Comparison of ENCODE assay signal across 10 cellular contexts in genomic region chr19:10551006-10551405, GRCh38. TPM values are rescaled to one million over a fixed set of nuclear protein-coding genes. Genes with fewer than 3 reads are reported as not detected.
DNase-seq lines count a peak whose midpoint lies in the region; ATAC-seq and TF ChIP-seq lines count a peak whose summit lies in the region.
"Not testable (repeated sequence)": the region's sequence is repeated elsewhere in the genome, so short reads cannot be mapped to it uniquely, and the experiment has no call there.
"Had no signal": no experiment of that assay in that cellular context is flagged by ENCODE, and none has a peak within 500 bp of the region (broad histone marks: within the 10 kb centered on the region; RNA-seq: fewer than 3 reads in every experiment).

No MANE protein-coding gene starts in this region.

- H3K4me3 ChIP-seq in BLaER1, GM23338: not testable (repeated sequence)

- H3K27ac Mint-ChIP-seq in GM23338 = not testable (repeated sequence)
- H3K27ac Mint-ChIP-seq in T-helper 17 cell = peak overlapping the region; percentile 16
- H3K27ac Mint-ChIP-seq in activated T-cell treated with anti-CD3 and anti-CD28 coated beads, Interleukin-2, amount 50 U/mL, for 24 hours = peak overlapping the region; percentile 71
- H3K27ac Mint-ChIP-seq in activated naive CD4-positive, alpha-beta T cell treated with anti-CD3 and anti-CD28 coated beads, Interleukin-2, amount 50 U/mL, for 24 hours = peak overlapping the region; percentile 76
- H3K27ac Mint-ChIP-seq in effector memory CD8-positive, alpha-beta T cell = peak overlapping the region; percentile 93 to 94
- H3K27ac Mint-ChIP-seq in naive thymus-derived CD8-positive, alpha-beta T cell = peak overlapping the region in 7 of 10 donors; percentile 41 to 95 (median 49)
- peak overlapping the region; percentile 52 for H3K27ac Mint-ChIP-seq in stimulated activated effector memory CD8-positive, alpha-beta T cell treated with anti-CD3 and anti-CD28 coated beads, Interleukin-12 subunit alpha, Interleukin-12 subunit beta, amount 100 ng/mL, for 72 hours

- H3K36me3 ChIP-seq in BLaER1 = peaks cover 92% of the 10 kb centered on the region
- H3K36me3 ChIP-seq in GM23338 (ENCODE audit: insufficient read depth) = peaks cover 16% of the 10 kb centered on the region; the same call in 1 of the 2 replicates

- not testable (repeated sequence) for H2AFZ ChIP-seq in GM23338

- H3K27ac ChIP-seq in BLaER1 (peak overlapping the region; percentile 38; the same call in 1 of the 2 replicates), GM23338 (ENCODE audit: low read depth) (0 out of 2 replicates have a peak overlapping the region, but pooled peaks have one; percentile 14)

- not testable (repeated sequence) for DNase-seq in GM23338 (ENCODE audit: low spot score); T-helper 17 cell; activated T-cell treated with anti-CD3 and anti-CD28 coated beads, Interleukin-2, amount 50 U/mL, for 24 hours; effector memory CD8-positive, alpha-beta T cell; naive thymus-derived CD8-positive, alpha-beta T cell; stimulated activated effector memory CD8-positive, alpha-beta T cell treated with anti-CD3 and anti-CD28 coated beads, Interleukin-12 subunit alpha, Interleukin-12 subunit beta, amount 100 ng/mL, for 72 hours (ENCODE audit: low spot score in 2 of 2)

- not testable (repeated sequence) for TF ChIP-seq CTCF in GM23338 (conservative IDR thresholded peaks at IDR 0.05; ENCODE audit: low read depth in 2 of 2)

- H3K9me3 ChIP-seq in BLaER1; T-helper 17 cell (ENCODE audit: control insufficient read depth, low read length, poor library complexity, severe bottlenecking): not testable (repeated sequence)

- H3K9me3 Mint-ChIP-seq in GM23338; activated T-cell treated with anti-CD3 and anti-CD28 coated beads, Interleukin-2, amount 50 U/mL, for 24 hours; activated naive CD4-positive, alpha-beta T cell treated with anti-CD3 and anti-CD28 coated beads, Interleukin-2, amount 50 U/mL, for 24 hours; effector memory CD8-positive, alpha-beta T cell; naive thymus-derived CD8-positive, alpha-beta T cell; stimulated activated effector memory CD8-positive, alpha-beta T cell treated with anti-CD3 and anti-CD28 coated beads, Interleukin-12 subunit alpha, Interleukin-12 subunit beta, amount 100 ng/mL, for 72 hours: not testable (repeated sequence)

- not testable (repeated sequence) for H3K79me2 ChIP-seq in GM23338 (replicated peaks; ENCODE audit: insufficient read depth)

- peaks cover 21% of the 10 kb centered on the region; the same call in 1 of the 2 replicates for H4K20me1 ChIP-seq in BLaER1
- H4K20me1 ChIP-seq in GM23338 (replicated peaks; ENCODE audit: insufficient read depth) = not testable (repeated sequence)

- not testable (repeated sequence) for H3K27me3 ChIP-seq in BLaER1; GM23338 (ENCODE audit: insufficient read depth)

- H3K4me1 ChIP-seq in BLaER1 = peaks cover 58% of the 10 kb centered on the region
- H3K4me1 ChIP-seq in GM23338 (ENCODE audit: insufficient read depth) = not testable (repeated sequence)

- not testable (repeated sequence) for H3K4me2 ChIP-seq in BLaER1, GM23338

- POLR2A ChIA-PET in naive thymus-derived CD8-positive, alpha-beta T cell (lab: Charles Lee) = interaction anchor here (1.1 to 8.1 kb wide), 4 partner anchors 10 to 73 kb away, joined by 3 to 159 read pairs (median 20); partner anchors contain the start of genes CDKN2D and KRI1

- ATAC-seq in GM23338; T-helper 17 cell; effector memory CD8-positive, alpha-beta T cell (replicated peaks); naive thymus-derived CD8-positive, alpha-beta T cell; stimulated activated effector memory CD8-positive, alpha-beta T cell treated with anti-CD3 and anti-CD28 coated beads, Interleukin-12 subunit alpha, Interleukin-12 subunit beta, amount 100 ng/mL, for 72 hours: not testable (repeated sequence)

- not testable (repeated sequence) for H3K9me2 ChIP-seq in GM23338 (ENCODE audit: insufficient read depth)

- not testable (repeated sequence) for H3K4me3 Mint-ChIP-seq in GM23338; T-helper 17 cell; activated T-cell treated with anti-CD3 and anti-CD28 coated beads, Interleukin-2, amount 50 U/mL, for 24 hours; activated naive CD4-positive, alpha-beta T cell treated with anti-CD3 and anti-CD28 coated beads, Interleukin-2, amount 50 U/mL, for 24 hours; stimulated activated effector memory CD8-positive, alpha-beta T cell treated with anti-CD3 and anti-CD28 coated beads, Interleukin-12 subunit alpha, Interleukin-12 subunit beta, amount 100 ng/mL, for 72 hours
- peak overlapping the region in 1 of 2 donors; percentile 22 for H3K4me3 Mint-ChIP-seq in effector memory CD8-positive, alpha-beta T cell
- H3K4me3 Mint-ChIP-seq in naive thymus-derived CD8-positive, alpha-beta T cell = peak overlapping the region in 2 of 10 donors; percentile 26 to 49

- H3K36me3 Mint-ChIP-seq in GM23338 (ENCODE audit: low read depth) = peaks cover 80% of the 10 kb centered on the region
- H3K36me3 Mint-ChIP-seq in T-helper 17 cell (ENCODE audit: low read depth); activated naive CD4-positive, alpha-beta T cell treated with anti-CD3 and anti-CD28 coated beads, Interleukin-2, amount 50 U/mL, for 24 hours: not testable (repeated sequence)
- peaks cover 85% of the 10 kb centered on the region for H3K36me3 Mint-ChIP-seq in activated T-cell treated with anti-CD3 and anti-CD28 coated beads, Interleukin-2, amount 50 U/mL, for 24 hours (ENCODE audit: low read depth)
- H3K36me3 Mint-ChIP-seq in effector memory CD8-positive, alpha-beta T cell (ENCODE audit: insufficient read depth) = peaks cover 80% of the 10 kb centered on the region
- H3K36me3 Mint-ChIP-seq in naive thymus-derived CD8-positive, alpha-beta T cell = peaks cover 0 to 69% (median 8%) of the 10 kb centered on the region in 3 donors
- peaks cover 96% of the 10 kb centered on the region for H3K36me3 Mint-ChIP-seq in stimulated activated effector memory CD8-positive, alpha-beta T cell treated with anti-CD3 and anti-CD28 coated beads, Interleukin-12 subunit alpha, Interleukin-12 subunit beta, amount 100 ng/mL, for 72 hours

- not testable (repeated sequence) for H3K4me1 Mint-ChIP-seq in GM23338
- H3K4me1 Mint-ChIP-seq in T-helper 17 cell = peaks cover 22% of the 10 kb centered on the region
- H3K4me1 Mint-ChIP-seq in activated T-cell treated with anti-CD3 and anti-CD28 coated beads, Interleukin-2, amount 50 U/mL, for 24 hours (ENCODE audit: low read depth) = peaks cover 49% of the 10 kb centered on the region
- H3K4me1 Mint-ChIP-seq in activated naive CD4-positive, alpha-beta T cell treated with anti-CD3 and anti-CD28 coated beads, Interleukin-2, amount 50 U/mL, for 24 hours = peaks cover 47% of the 10 kb centered on the region
- peaks cover 34 to 37% of the 10 kb centered on the region in 2 donors for H3K4me1 Mint-ChIP-seq in effector memory CD8-positive, alpha-beta T cell (ENCODE audit: low read depth in 2 of 2)
- peaks cover 15 to 62% (median 50%) of the 10 kb centered on the region in 4 donors for H3K4me1 Mint-ChIP-seq in naive thymus-derived CD8-positive, alpha-beta T cell
- H3K4me1 Mint-ChIP-seq in stimulated activated effector memory CD8-positive, alpha-beta T cell treated with anti-CD3 and anti-CD28 coated beads, Interleukin-12 subunit alpha, Interleukin-12 subunit beta, amount 100 ng/mL, for 72 hours = peaks cover 41% of the 10 kb centered on the region

- H3K27me3 Mint-ChIP-seq in GM23338 (ENCODE audit: insufficient read depth, low read depth, poor library complexity) = peaks cover 24% of the 10 kb centered on the region
- H3K27me3 Mint-ChIP-seq in T-helper 17 cell; activated T-cell treated with anti-CD3 and anti-CD28 coated beads, Interleukin-2, amount 50 U/mL, for 24 hours; activated naive CD4-positive, alpha-beta T cell treated with anti-CD3 and anti-CD28 coated beads, Interleukin-2, amount 50 U/mL, for 24 hours; effector memory CD8-positive, alpha-beta T cell; naive thymus-derived CD8-positive, alpha-beta T cell: not testable (repeated sequence)

- H3F3A ChIP-seq in GM23338 (replicated peaks; ENCODE audit: low read depth) = peaks cover 30% of the 10 kb centered on the region

- H3K9ac ChIP-seq in BLaER1 = not testable (repeated sequence)

RNA-seq across cellular contexts. Expression of gene ATG4D, which starts 7.3 kb away (rescaled TPM):
- total RNA-seq in GM23338 (2014; rRNA removed; shearing (Covaris generic)) = 53.2 and 55.5 TPM in 2 replicates
- 15.1 and 19.1 TPM in 2 replicates for polyA plus RNA-seq in GM23338 (2016; fragmentation: Nextera tagmentation; extraction: Ambion mirVana)
- total RNA-seq in T-helper 17 cell = 10 to 100 TPM; 70.6 to 70.7 TPM
- 10 to 100 TPM; 52.0 to 53.4 TPM for total RNA-seq in naive thymus-derived CD8-positive, alpha-beta T cell
- 10 to 100 TPM in 2 of 3 donors, 1 to 10 TPM in 1; 9.2 to 19.3 (median 12.2) TPM for polyA plus RNA-seq in naive thymus-derived CD8-positive, alpha-beta T cell

RNA-seq across cellular contexts. Expression of gene KRI1, which starts 14.8 kb away (rescaled TPM):
- total RNA-seq in GM23338 (2014; rRNA removed; shearing (Covaris generic)) = 23.8 and 25.0 TPM in 2 replicates
- polyA plus RNA-seq in GM23338 (2016; fragmentation: Nextera tagmentation; extraction: Ambion mirVana) = 43.2 and 48.8 TPM in 2 replicates
- total RNA-seq in T-helper 17 cell = 10 to 100 TPM; 33.9 to 43.7 TPM
- 10 to 100 TPM; 57.8 to 68.4 TPM for total RNA-seq in naive thymus-derived CD8-positive, alpha-beta T cell
- polyA plus RNA-seq in naive thymus-derived CD8-positive, alpha-beta T cell = 10 to 100 TPM; 12.8 to 46.9 (median 20.9) TPM

RNA-seq across cellular contexts. Expression of gene CDKN2D, which starts 17.8 kb away (rescaled TPM):
- 1.4 and 3.2 TPM in 2 replicates for total RNA-seq in GM23338 (2014; rRNA removed; shearing (Covaris generic))
- 4.0 and 5.8 TPM in 2 replicates for polyA plus RNA-seq in GM23338 (2016; fragmentation: Nextera tagmentation; extraction: Ambion mirVana)
- total RNA-seq in T-helper 17 cell = 10 to 100 TPM; 71.0 to 83.3 TPM
- 10 to 100 TPM; 27.2 to 28.1 TPM for total RNA-seq in naive thymus-derived CD8-positive, alpha-beta T cell
- polyA plus RNA-seq in naive thymus-derived CD8-positive, alpha-beta T cell = 100 to 1,000 TPM in 2 of 3 donors, 10 to 100 TPM in 1; 81.6 to 145 (median 108) TPM

RNA-seq across cellular contexts. Expression of gene S1PR5, which starts 33.8 kb away (rescaled TPM):
- 3.1 and 8.0 TPM in 2 replicates for total RNA-seq in GM23338 (2014; rRNA removed; shearing (Covaris generic))
- polyA plus RNA-seq in GM23338 (2016; fragmentation: Nextera tagmentation; extraction: Ambion mirVana) = 4.6 and 4.8 TPM in 2 replicates
- total RNA-seq in T-helper 17 cell = 1 to 10 TPM in 1 of 2 donors, under 1 TPM in 1; 0.50 to 1.3 TPM
- total RNA-seq in naive thymus-derived CD8-positive, alpha-beta T cell = under 1 TPM; 0.81 to 0.85 TPM
- polyA plus RNA-seq in naive thymus-derived CD8-positive, alpha-beta T cell = 10 to 100 TPM in 1 of 3 donors, 1 to 10 TPM in 1, under 1 TPM in 1; 0.99 to 77.2 (median 2.1) TPM

RNA-seq across cellular contexts. Expression of gene AP1M2, which starts 36.1 kb away (rescaled TPM):
- total RNA-seq in GM23338 (2014; rRNA removed; shearing (Covaris generic)) = 158 and 165 TPM in 2 replicates
- 128 and 141 TPM in 2 replicates for polyA plus RNA-seq in GM23338 (2016; fragmentation: Nextera tagmentation; extraction: Ambion mirVana)
- 1 to 10 TPM in 1 of 2 donors, not detected in 1; 2.0 TPM for total RNA-seq in T-helper 17 cell
- total RNA-seq in naive thymus-derived CD8-positive, alpha-beta T cell = not detected
- under 1 TPM in 1 of 3 donors, not detected in 2; 0.25 TPM for polyA plus RNA-seq in naive thymus-derived CD8-positive, alpha-beta T cell
- total RNA-seq: GM23248 had no signal
- polyA plus RNA-seq: BJ, GM23248 had no signal
